Comparison of ENCODE assay signal across 19 cellular contexts in genomic region chr13:21130116-21130515, GRCh38. TPM values are rescaled to one million over a fixed set of nuclear protein-coding genes. Genes with fewer than 3 reads are reported as not detected.
DNase-seq lines count a peak whose midpoint lies in the region; FAIRE-seq and TF ChIP-seq lines count a peak whose summit lies in the region.
"Had no signal": no experiment of that assay in that cellular context is flagged by ENCODE, and none has a peak within 500 bp of the region (broad histone marks: within the 10 kb centered on the region; RNA-seq: fewer than 3 reads in every experiment).

No MANE protein-coding gene starts in this region.

- H3K9ac ChIP-seq in neural progenitor cell: no peak overlapping the region

- H3K4me1 Mint-ChIP-seq in neural progenitor cell: peaks cover 6% of the 10 kb centered on the region
- H3K4me1 Mint-ChIP-seq: CD4-positive, CD25-positive, alpha-beta regulatory T cell had no signal

- H3K4me2 ChIP-seq in neural progenitor cell: no peak overlapping the region

- H3K27ac ChIP-seq in neural progenitor cell (peak overlapping the region; percentile 73), small intestine (ENCODE audit: low read depth in 1 of 2, low read length in 1 of 2) (no peak overlapping the region)
- H3K27ac ChIP-seq: HL-60, SJSA1 had no signal

- H3K9me3 Mint-ChIP-seq in neural progenitor cell: no peaks in the 10 kb centered on the region
- H3K9me3 Mint-ChIP-seq: CD4-positive, CD25-positive, alpha-beta regulatory T cell had no signal

- TF ChIP-seq CTCF in epithelial cell of esophagus (IDR thresholded peaks at IDR 0.05; ENCODE audit: insufficient read depth, low read depth, low read length, missing control alignments) (no peak), neural progenitor cell (IDR thresholded peaks at IDR 0.05) (no peak)

- peaks cover 11% of the 10 kb centered on the region for H3K27me3 Mint-ChIP-seq in neural progenitor cell (ENCODE audit: insufficient read depth, low read depth)

- no peaks in the 10 kb centered on the region for H3K79me2 ChIP-seq in neural progenitor cell (ENCODE audit: low read depth)

- H3F3A ChIP-seq in neural progenitor cell (ENCODE audit: low read depth): peaks cover 19% of the 10 kb centered on the region

- H3K4me3 ChIP-seq in epithelial cell of esophagus (ENCODE audit: low read length): no peak overlapping the region
- H3K4me3 ChIP-seq in neural progenitor cell: no peak overlapping the region
- no peak overlapping the region for H3K4me3 ChIP-seq in small intestine (ENCODE audit: low read depth in 1 of 2, low read length in 2 of 2)
- H3K4me3 ChIP-seq: GM12878, SJSA1 had no signal

- no peak overlapping the region for H3K4me3 Mint-ChIP-seq in neural progenitor cell
- H3K4me3 Mint-ChIP-seq: CD4-positive, CD25-positive, alpha-beta regulatory T cell had no signal

- WGBS in small intestine, 3 donors: 93 to 100% (median 93%) methylated on average over 2 of the region's 2 CpGs

- H3K4me1 ChIP-seq in neural progenitor cell (peaks cover under 1% of the 10 kb centered on the region), small intestine (ENCODE audit: control insufficient read depth in 2 of 2, insufficient read depth in 1 of 2, low read depth in 1 of 2, low read length in 1 of 2) (no peaks in the 10 kb centered on the region)
- H3K4me1 ChIP-seq: BE2C had no signal

- H4K20me1 ChIP-seq in neural progenitor cell (ENCODE audit: low read depth): no peaks in the 10 kb centered on the region

- TF ChIP-seq POLR2A in GM12891 (IDR thresholded peaks at IDR 0.05; ENCODE audit: low read depth, low read length): no peak
- no peak for TF ChIP-seq POLR2A in H54 (IDR thresholded peaks at IDR 0.05; ENCODE audit: low read depth, low read length)

- peak overlapping the region; percentile 50 for H3K27ac Mint-ChIP-seq in neural progenitor cell
- H3K27ac Mint-ChIP-seq: CD4-positive, CD25-positive, alpha-beta regulatory T cell had no signal

- no peak for DNase-seq in GM12891 (ENCODE audit: insufficient read length, low spot score)
- DNase-seq in M059J (ENCODE audit: low read depth): peak; percentile 64
- DNase-seq in epithelial cell of esophagus (ENCODE audit: low read depth): peak; percentile 10
- DNase-seq in neural progenitor cell (ENCODE audit: low spot score): peak; percentile 58
- no peak for DNase-seq in HTR-8/SVneo (ENCODE audit: insufficient read length, low spot score)
- DNase-seq in small intestine: no peak
- no peak for DNase-seq in H54 (ENCODE audit: insufficient read length, low spot score)
- DNase-seq: BE2C; Caco-2; CD4-positive, CD25-positive, alpha-beta regulatory T cell; Kasumi-1; NCI-H1105; NCI-H2081; NCI-H2171 treated with DMSO at 0.1 percent for 48 hours; NCI-H446 treated with DMSO at 0.1 percent for 48 hours had no signal

- FAIRE-seq in GM12891 (lab: Jason Lieb, UNC): peak; percentile 33
- FAIRE-seq in HTR-8/SVneo (lab: Jason Lieb, UNC): no peak
- FAIRE-seq in small intestine (lab: Jason Lieb, UNC): no peak
- FAIRE-seq in H54 (lab: Jason Lieb, UNC): no peak
- FAIRE-seq: A204.1, GM12878 had no signal

- no peaks in the 10 kb centered on the region for H3K9me3 ChIP-seq in neural progenitor cell (ENCODE audit: low read depth)
- no peaks in the 10 kb centered on the region for H3K9me3 ChIP-seq in small intestine (ENCODE audit: control insufficient read depth, low read depth)
- H3K9me3 ChIP-seq: BE2C, Caco-2, SJSA1 had no signal

- no peaks in the 10 kb centered on the region for H3K27me3 ChIP-seq in neural progenitor cell
- no peaks in the 10 kb centered on the region for H3K27me3 ChIP-seq in small intestine (ENCODE audit: control insufficient read depth in 2 of 2, insufficient read depth in 2 of 2, low read length in 2 of 2)
- H3K27me3 ChIP-seq: SJSA1 had no signal

- H3K36me3 ChIP-seq in neural progenitor cell (no peaks in the 10 kb centered on the region), small intestine (ENCODE audit: control insufficient read depth in 2 of 2, insufficient read depth in 2 of 2, low read length in 2 of 2) (no peaks in the 10 kb centered on the region)
- H3K36me3 ChIP-seq: BE2C, SJSA1 had no signal

- H3K36me3 Mint-ChIP-seq in neural progenitor cell: no peaks in the 10 kb centered on the region

- no peak overlapping the region for H2AFZ ChIP-seq in neural progenitor cell (replicated peaks)

TF ChIP-seq in GM12891, 5 proteins besides CTCF, POLR2A, EP300 and RAD21:
- TF ChIP-seq POLR2AphosphoS5 (IDR thresholded peaks at IDR 0.05; ENCODE audit: low read depth, low read length): no peak
- TF ChIP-seq PAX5 (IDR thresholded peaks at IDR 0.05; ENCODE audit: insufficient read depth, low read length, severe bottlenecking): no peak
- TF ChIP-seq TAF1 (IDR thresholded peaks at IDR 0.05; ENCODE audit: low read depth, low read length): no peak

RNA-seq across cellular contexts. Expression of gene SAP18, which starts 9.8 kb away (rescaled TPM):
- 105 TPM for polyA plus RNA-seq in GM12891 (2012; ENCODE audit: low read depth, missing spikeins)
- 70.0 and 85.1 TPM in 2 replicates for total RNA-seq in M059J (2014; rRNA removed; shearing (Covaris generic))
- 51.0 and 101 TPM in 2 replicates for total RNA-seq in neural progenitor cell (ENCODE audit: low replicate concordance)
- 100 to 1,000 TPM in 1 of 3 donors, 10 to 100 TPM in 2; 69.1 to 103 (median 86.2) TPM for polyA plus RNA-seq in small intestine

RNA-seq across cellular contexts. Expression of gene SKA3, which starts 46.2 kb away (rescaled TPM):
- polyA plus RNA-seq in GM12891 (2012; ENCODE audit: low read depth, missing spikeins): 14.6 TPM
- 37.2 and 39.2 TPM in 2 replicates for total RNA-seq in M059J (2014; rRNA removed; shearing (Covaris generic))
- total RNA-seq in neural progenitor cell (ENCODE audit: low replicate concordance): 39.8 and 74.7 TPM in 2 replicates
- polyA plus RNA-seq in small intestine: 1 to 10 TPM in 1 of 3 donors, under 1 TPM in 1, not detected in 1; 0.89 to 9.0 TPM

RNA-seq across cellular contexts. Expression of gene MRPL57, which starts 46.3 kb away (rescaled TPM):
- polyA plus RNA-seq in GM12891 (2012; ENCODE audit: low read depth, missing spikeins): 26.9 TPM
- total RNA-seq in M059J (2014; rRNA removed; shearing (Covaris generic)): 40.6 and 44.4 TPM in 2 replicates
- total RNA-seq in neural progenitor cell (ENCODE audit: low replicate concordance): 11.4 and 22.6 TPM in 2 replicates
- 10 to 100 TPM; 22.2 to 27.7 (median 25.3) TPM for polyA plus RNA-seq in small intestine

Comparison
In these comparisons a context has a peak if more than half of its experiments do, and no peak if none do; other contexts are left out.
1. DNase-seq: peak in M059J (single experiment), epithelial cell of esophagus (single experiment) and neural progenitor cell (single experiment); none in GM12891 (single experiment), HTR-8/SVneo (single experiment), small intestine (single experiment) and H54 (single experiment).